In the genomic region with DNA sequence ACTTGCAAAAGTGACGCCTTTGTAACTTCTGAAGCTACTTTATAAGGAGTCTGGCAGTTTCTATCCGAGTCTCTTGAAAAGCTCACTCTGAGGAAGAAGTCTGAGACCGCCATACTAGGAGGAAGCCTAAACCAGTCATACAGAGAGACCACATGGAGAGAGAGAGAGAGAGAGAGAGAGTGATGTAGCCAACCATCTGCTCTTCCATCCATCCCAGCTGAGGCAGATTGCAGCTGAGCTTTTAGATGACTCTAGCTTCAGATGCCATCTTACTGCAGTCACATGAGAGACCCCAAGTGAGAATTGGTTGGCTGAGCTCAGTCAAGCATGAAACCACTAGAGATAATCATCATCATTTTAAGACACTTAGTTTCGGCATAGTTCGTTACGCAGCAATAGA, we compare ENCODE assay signal across 22 cellular contexts. TPM values are rescaled to one million over a fixed set of nuclear protein-coding genes. Genes with fewer than 3 reads are reported as not detected.
DNase-seq lines count a peak whose midpoint lies in the region; ATAC-seq and TF ChIP-seq lines count a peak whose summit lies in the region.
"Had no signal": no experiment of that assay in that cellular context is flagged by ENCODE, and none has a peak within 500 bp of the region (broad histone marks: within the 10 kb centered on the region; RNA-seq: fewer than 3 reads in every experiment).

No MANE protein-coding gene starts in this region.

- no peak for ATAC-seq in HG02642 (IDR thresholded peaks at IDR 0.05; ENCODE audit: poor library complexity, unreplicated experiment)
- no peak for ATAC-seq in activated CD8-positive, alpha-beta memory T cell treated with anti-CD3 and anti-CD28 coated beads, Interleukin-2, amount 10 ng/mL, durations not matched to agents 7 days and 5 days
- ATAC-seq: HCT116 had no signal

- no peaks in the 10 kb centered on the region for H3K36me3 Mint-ChIP-seq in activated CD8-positive, alpha-beta memory T cell treated with anti-CD3 and anti-CD28 coated beads, Interleukin-2, amount 10 ng/mL, durations not matched to agents 7 days and 5 days

- no peaks in the 10 kb centered on the region for H3K9me3 Mint-ChIP-seq in activated CD8-positive, alpha-beta memory T cell treated with anti-CD3 and anti-CD28 coated beads, Interleukin-2, amount 10 ng/mL, durations not matched to agents 7 days and 5 days (ENCODE audit: low read depth)
- H3K9me3 Mint-ChIP-seq: CD8-positive, alpha-beta memory T cell had no signal

- POLR2A ChIA-PET in HEK293 (lab: Yijun Ruan, JAX): no interaction called here

- TF ChIP-seq CTCF in HEK293 (tag by site-specific recombination; IDR thresholded peaks at IDR 0.05): no peak
- TF ChIP-seq CTCF in spleen (IDR thresholded peaks at IDR 0.05 in 8 of 11, conservative IDR thresholded peaks at IDR 0.05 in 3 of 11): no peak

- H3K4me3 ChIP-seq in HEK293 (ENCODE audit: low read depth, low read length) (no peak overlapping the region), spleen (no peak overlapping the region)
- H3K4me3 ChIP-seq: Peyer's patch, SJCRH30 had no signal

- intact Hi-C loops in spleen (cut with DNase I; ENCODE audit: low total_unique reads): no loop called here

- H3K27me3 Mint-ChIP-seq in activated CD8-positive, alpha-beta memory T cell treated with anti-CD3 and anti-CD28 coated beads, Interleukin-2, amount 10 ng/mL, durations not matched to agents 7 days and 5 days: peaks cover 13% of the 10 kb centered on the region

- 89 to 95% (median 92%) methylated on average over 6 of the region's 6 CpGs for WGBS in spleen, 5 donors

- no peak overlapping the region for H3K4me3 Mint-ChIP-seq in activated CD8-positive, alpha-beta memory T cell treated with anti-CD3 and anti-CD28 coated beads, Interleukin-2, amount 10 ng/mL, durations not matched to agents 7 days and 5 days
- H3K4me3 Mint-ChIP-seq: CD8-positive, alpha-beta memory T cell had no signal

- H3K4me1 Mint-ChIP-seq in activated CD8-positive, alpha-beta memory T cell treated with anti-CD3 and anti-CD28 coated beads, Interleukin-2, amount 10 ng/mL, durations not matched to agents 7 days and 5 days: no peaks in the 10 kb centered on the region
- H3K4me1 Mint-ChIP-seq: CD8-positive, alpha-beta memory T cell had no signal

- no peak for TF ChIP-seq POLR2A in spleen (IDR thresholded peaks at IDR 0.05)

- DNase-seq in DMS 273 treated with DMSO at 0.1 percent for 48 hours (lab: John Stamatoyannopoulos, UW) (peak; percentile 6), NCI-H524 treated with DMSO at 0.1 percent for 48 hours (lab: John Stamatoyannopoulos, UW) (peak; percentile 54), kidney tubule cell (ENCODE audit: low spot score) (peak; percentile 4), spleen (no peak)
- DNase-seq in activated CD8-positive, alpha-beta memory T cell treated with anti-CD3 and anti-CD28 coated beads, Interleukin-2, amount 10 ng/mL, durations not matched to agents 7 days and 5 days: no peak
- DNase-seq: ACHN; Calu3; CD8-positive, alpha-beta memory T cell; DMS53; EL; NCI-H1092; NCI-H1436 treated with DMSO at 0.1 percent for 48 hours; NCI-H2081; NCI-H446 treated with DMSO at 0.1 percent for 48 hours; NK-92 treated with Interleukin-12 subunit alpha and Interleukin-12 subunit beta, amount 100 ng/mL, for 24 hours; Peyer's patch; SJCRH30; T-helper 9 cell had no signal

- H3K27ac ChIP-seq in HEK293 (ENCODE audit: extremely low read depth, low read depth, low read length) (no peak overlapping the region), spleen (no peak overlapping the region)
- H3K27ac ChIP-seq: C4-2B, Peyer's patch, SJCRH30 had no signal

- H3K27me3 ChIP-seq in spleen (replicated peaks in 1 of 7): peaks cover 0 to 64% (median 4%) of the 10 kb centered on the region in 7 donors
- H3K27me3 ChIP-seq: Peyer's patch, SJCRH30 had no signal

- CTCF ChIA-PET in HEK293 (lab: Yijun Ruan, JAX): no interaction called here
- CTCF ChIA-PET in activated CD8-positive, alpha-beta memory T cell treated with anti-CD3 and anti-CD28 coated beads, Interleukin-2, amount 10 ng/mL, durations not matched to agents 7 days and 5 days (lab: Charles Lee): no interaction called here

- H3K27ac Mint-ChIP-seq in activated CD8-positive, alpha-beta memory T cell treated with anti-CD3 and anti-CD28 coated beads, Interleukin-2, amount 10 ng/mL, durations not matched to agents 7 days and 5 days: no peak overlapping the region

- H3K9me3 ChIP-seq in HEK293 (ENCODE audit: control insufficient read depth, insufficient read depth, low read depth, low read length) (no peaks in the 10 kb centered on the region), spleen (peaks cover 0 to 5% (median under 1%) of the 10 kb centered on the region in 8 donors)
- H3K9me3 ChIP-seq: Peyer's patch, SJCRH30 had no signal

- H3K4me1 ChIP-seq in HEK293 (ENCODE audit: control insufficient read depth, insufficient read depth, low read length): no peaks in the 10 kb centered on the region; the same call in 1 of the 2 replicates
- peaks cover 5 to 20% (median 17%) of the 10 kb centered on the region in 6 donors for H3K4me1 ChIP-seq in spleen

- no peaks in the 10 kb centered on the region for H3K36me3 ChIP-seq in HEK293 (ENCODE audit: control insufficient read depth in 2 of 2, insufficient read depth in 1 of 2, low read length in 2 of 2)
- no peaks in the 10 kb centered on the region for H3K36me3 ChIP-seq in spleen
- H3K36me3 ChIP-seq: Peyer's patch, SJCRH30 had no signal

TF ChIP-seq in HEK293, 187 proteins besides CTCF, POLR2A, EP300 and RAD21:
- no peak for TF ChIP-seq ZFP3 (tag by site-specific recombination; IDR thresholded peaks at IDR 0.05; ENCODE audit: low read depth)
- TF ChIP-seq ZNF596 (tag by site-specific recombination; IDR thresholded peaks at IDR 0.05): peak; percentile 65; the same call in 1 of the 2 replicates

RNA-seq across cellular contexts. Expression of a gene that starts 15.0 kb away (rescaled TPM):
- total RNA-seq in spleen: 10 to 100 TPM; 14.2 to 38.2 (median 35.3) TPM
- polyA plus RNA-seq in spleen: 10 to 100 TPM; 21.1 to 42.2 (median 29.3) TPM
- 10 to 100 TPM; 15.3 to 18.5 TPM for total RNA-seq in activated CD8-positive, alpha-beta memory T cell treated with anti-CD3 and anti-CD28 coated beads, Interleukin-2, amount 10 ng/mL, durations not matched to agents 7 days and 5 days

Comparison
In these comparisons a context has a peak if more than half of its experiments do, and no peak if none do; other contexts are left out.
1. DNase-seq: peak in DMS 273 treated with DMSO at 0.1 percent for 48 hours (single experiment), NCI-H524 treated with DMSO at 0.1 percent for 48 hours (single experiment) and kidney tubule cell (single experiment); none in spleen (single experiment) and activated CD8-positive, alpha-beta memory T cell treated with anti-CD3 and anti-CD28 coated beads, Interleukin-2, amount 10 ng/mL, durations not matched to agents 7 days and 5 days (single experiment).